ENCODE assay signal across 32 cellular contexts in the genomic region with DNA sequence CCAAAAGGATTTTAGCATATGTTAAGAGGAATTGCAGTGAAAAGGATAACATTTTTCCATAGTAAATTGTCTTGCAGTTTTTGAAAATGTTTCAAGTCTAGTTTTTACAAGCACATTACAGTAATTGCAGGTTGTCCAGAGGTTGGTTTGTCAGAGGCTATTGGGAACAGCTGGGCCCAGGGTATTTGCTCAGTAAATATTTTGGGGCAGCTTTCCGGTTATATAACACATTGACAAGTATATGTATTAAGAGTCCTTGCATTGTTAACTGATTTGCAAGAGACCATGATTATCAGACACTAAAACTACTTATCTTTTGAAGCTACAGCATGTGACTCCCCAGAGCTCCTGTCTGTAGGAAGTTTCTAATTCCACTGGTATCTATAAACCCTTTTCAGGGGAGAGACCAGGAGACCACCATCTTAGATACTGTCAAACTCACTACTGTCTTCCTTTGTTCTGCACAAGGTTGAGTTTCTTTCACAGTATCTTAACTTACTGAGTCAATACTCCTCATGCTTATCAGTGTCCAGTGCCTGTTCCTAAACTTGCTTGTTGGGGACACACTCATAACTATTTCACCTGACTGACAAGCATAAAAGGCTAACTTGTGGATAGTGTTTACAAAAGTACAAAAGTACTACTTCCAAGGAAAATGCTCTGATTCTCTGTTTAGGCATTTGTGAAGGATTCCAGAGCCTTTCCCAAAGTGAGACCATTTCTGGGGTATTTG. TPM values are rescaled to one million over a fixed set of nuclear protein-coding genes. Genes with fewer than 3 reads are reported as not detected.
"Had no signal": no experiment of that assay in that cellular context is flagged by ENCODE, and none has a peak within 500 bp of the region (broad histone marks: within the 10 kb centered on the region; RNA-seq: fewer than 3 reads in every experiment).

No MANE protein-coding gene starts in this region.

- DNase-seq: activated CD4-positive, alpha-beta T cell treated with anti-CD3 and anti-CD28 coated beads, Interleukin-2, amount 10 ng/mL, durations not matched to agents 24 days and 14 days; activated CD4-positive, alpha-beta T cell treated with anti-CD3 and anti-CD28 coated beads, Interleukin-2, amount 50 U/mL, for 4 hours; activated CD8-positive, alpha-beta T cell treated with anti-CD3 and anti-CD28 coated beads for 36 hours; activated effector memory CD4-positive, alpha-beta T cell treated with anti-CD3 and anti-CD28 coated beads, Interleukin-2, amount 50 U/mL, for 16 hours; activated naive CD4-positive, alpha-beta T cell; activated naive CD4-positive, alpha-beta T cell treated with anti-CD3 and anti-CD28 coated beads, Interleukin-2, amount 50 U/mL, for 16 hours; activated naive CD8-positive, alpha-beta T cell treated with anti-CD3 and anti-CD28 coated beads for 36 hours; activated T-cell treated with anti-CD3 and anti-CD28 coated beads, Interleukin-2, amount 50 U/mL, for 1 hour; activated T-cell treated with anti-CD3 and anti-CD28 coated beads, Interleukin-2, amount 50 U/mL, for 72 hours; amniotic stem cell; aorta; brain microvascular endothelial cell; Karpas-422; MG63; NCI-H1048; NCI-H1105 treated with DMSO at 0.1 percent for 48 hours; NCI-H1436; NCI-H1694; NCI-H1930; NCI-H2081 treated with DMSO at 0.1 percent for 48 hours; NCI-H510A; NCI-H526; NCI-H774; OCI-M1; Right ventricle myocardium superior; SJCRH30; T1000 had no signal

- H3K27ac ChIP-seq: brain microvascular endothelial cell, SJCRH30, SK-N-MC had no signal

- H3K9me3 ChIP-seq: MG63, SJCRH30 had no signal

- H3K4me3 ChIP-seq: MG63, SJCRH30, SK-N-MC had no signal

- H3K27me3 ChIP-seq: brain microvascular endothelial cell, MG63, SJCRH30 had no signal

- H3K4me1 ChIP-seq: SJCRH30 had no signal

- ATAC-seq: activated CD8-positive, alpha-beta T cell treated with anti-CD3 and anti-CD28 coated beads for 36 hours; activated T-cell treated with anti-CD3 and anti-CD28 coated beads, Interleukin-2, amount 50 U/mL, for 72 hours; activated T-helper 17 cell treated with anti-CD3 and anti-CD28 coated beads, Interleukin-2, amount 50 U/mL, for 72 hours had no signal

- H3K36me3 ChIP-seq: brain microvascular endothelial cell, MG63, SJCRH30 had no signal

RNA-seq across cellular contexts. Expression of gene RGN, which starts 18.9 kb away (rescaled TPM):
- total RNA-seq: activated CD4-positive, alpha-beta T cell treated with anti-CD3 and anti-CD28 coated beads, Interleukin-2, amount 10 ng/mL, durations not matched to agents 24 days and 14 days; activated CD8-positive, alpha-beta memory T cell treated with anti-CD3 and anti-CD28 coated beads for 36 hours; activated CD8-positive, alpha-beta T cell treated with anti-CD3 and anti-CD28 coated beads for 36 hours; activated naive CD8-positive, alpha-beta T cell treated with anti-CD3 and anti-CD28 coated beads for 36 hours; activated T-cell treated with anti-CD3 and anti-CD28 coated beads, Interleukin-2, amount 50 U/mL, for 72 hours; activated T-helper 17 cell treated with anti-CD3 and anti-CD28 coated beads, Interleukin-2, amount 50 U/mL, for 72 hours; SJCRH30; T-helper 1 cell treated with Interleukin-12 subunit alpha and Interleukin-12 subunit beta and Interleukin-4 antibody, amounts not matched to agents 30 ng/mL and 1 ng/mL, for 36 hours; T-helper 2 cell treated with Interferon-gamma antibody and Interleukin-4, amounts not matched to agents 100 ng/mL and 5 ng/mL, for 36 hours had no signal
